Comparison of ENCODE assay signal across 20 cellular contexts in genomic region chr2:64823794-64824193, GRCh38.
"Had no signal": no experiment of that assay in that cellular context is flagged by ENCODE, and none has a peak within 500 bp of the region (broad histone marks: within the 10 kb centered on the region; RNA-seq: fewer than 3 reads in every experiment).

No MANE protein-coding gene starts in this region.

- H3K27ac Mint-ChIP-seq: activated CD4-positive, alpha-beta T cell treated with anti-CD3 and anti-CD28 coated beads for 36 hours; activated naive CD8-positive, alpha-beta T cell treated with anti-CD3 and anti-CD28 coated beads for 36 hours; stimulated activated effector memory CD8-positive, alpha-beta T cell treated with anti-CD3 and anti-CD28 coated beads, Interleukin-12 subunit alpha, Interleukin-12 subunit beta, amount 100 ng/mL, for 72 hours had no signal

- H3K9me3 Mint-ChIP-seq: activated naive CD8-positive, alpha-beta T cell treated with anti-CD3 and anti-CD28 coated beads for 36 hours; naive thymus-derived CD4-positive, alpha-beta T cell; neural crest cell; stimulated activated effector memory CD8-positive, alpha-beta T cell treated with anti-CD3 and anti-CD28 coated beads, Interleukin-12 subunit alpha, Interleukin-12 subunit beta, amount 100 ng/mL, for 72 hours had no signal

- H3K27ac ChIP-seq: foreskin keratinocyte, lower lobe of right lung, transverse colon, WERI-Rb-1 had no signal

- H3K36me3 Mint-ChIP-seq: activated naive CD8-positive, alpha-beta T cell treated with anti-CD3 and anti-CD28 coated beads for 36 hours; stimulated activated effector memory CD8-positive, alpha-beta T cell treated with anti-CD3 and anti-CD28 coated beads, Interleukin-12 subunit alpha, Interleukin-12 subunit beta, amount 100 ng/mL, for 72 hours had no signal

- H3K27me3 Mint-ChIP-seq: activated CD4-positive, alpha-beta T cell treated with anti-CD3 and anti-CD28 coated beads for 36 hours; activated naive CD8-positive, alpha-beta T cell treated with anti-CD3 and anti-CD28 coated beads for 36 hours; naive thymus-derived CD4-positive, alpha-beta T cell had no signal

- H3K27me3 ChIP-seq: foreskin keratinocyte, transverse colon had no signal

- ATAC-seq: activated CD4-positive, alpha-beta T cell treated with anti-CD3 and anti-CD28 coated beads for 36 hours; foreskin keratinocyte; lower lobe of right lung; naive thymus-derived CD4-positive, alpha-beta T cell; sciatic nerve; stimulated activated effector memory CD8-positive, alpha-beta T cell treated with anti-CD3 and anti-CD28 coated beads, Interleukin-12 subunit alpha, Interleukin-12 subunit beta, amount 100 ng/mL, for 72 hours had no signal

- H3K4me3 Mint-ChIP-seq: activated CD4-positive, alpha-beta T cell treated with anti-CD3 and anti-CD28 coated beads for 36 hours; activated naive CD8-positive, alpha-beta T cell treated with anti-CD3 and anti-CD28 coated beads for 36 hours; naive thymus-derived CD4-positive, alpha-beta T cell; neural crest cell; stimulated activated effector memory CD8-positive, alpha-beta T cell treated with anti-CD3 and anti-CD28 coated beads, Interleukin-12 subunit alpha, Interleukin-12 subunit beta, amount 100 ng/mL, for 72 hours had no signal

- H3K9me3 ChIP-seq: lower lobe of right lung, transverse colon had no signal

- H3K4me3 ChIP-seq: lower lobe of right lung, transverse colon had no signal

- DNase-seq: activated CD4-positive, alpha-beta T cell treated with anti-CD3 and anti-CD28 coated beads for 36 hours; activated CD4-positive, alpha-beta T cell treated with anti-CD3 and anti-CD28 coated beads, Interleukin-2, amount 50 U/mL, for 48 hours; activated naive CD4-positive, alpha-beta T cell treated with Interleukin-2 at 50 U/mL for 16 hours; activated naive CD8-positive, alpha-beta T cell treated with anti-CD3 and anti-CD28 coated beads for 36 hours; activated T-cell treated with anti-CD3 and anti-CD28 coated beads, Interleukin-2, amount 50 U/mL, for 48 hours; central memory CD4-positive, alpha-beta T cell; dermis blood vessel endothelial cell; effector CD8-positive, alpha-beta T cell; foreskin keratinocyte; kidney; lower lobe of right lung; naive thymus-derived CD4-positive, alpha-beta T cell; small intestine; stimulated activated CD4-positive, alpha-beta T cell treated with anti-CD3 and anti-CD28 coated beads, Interleukin-2, amount 100 ng/mL, for 24 hours; T-helper 1 cell; transverse colon; WERI-Rb-1 had no signal

- H3K36me3 ChIP-seq: lower lobe of right lung, transverse colon, WERI-Rb-1 had no signal
